ENCODE assay signal across 11 cellular contexts in the genomic region with DNA sequence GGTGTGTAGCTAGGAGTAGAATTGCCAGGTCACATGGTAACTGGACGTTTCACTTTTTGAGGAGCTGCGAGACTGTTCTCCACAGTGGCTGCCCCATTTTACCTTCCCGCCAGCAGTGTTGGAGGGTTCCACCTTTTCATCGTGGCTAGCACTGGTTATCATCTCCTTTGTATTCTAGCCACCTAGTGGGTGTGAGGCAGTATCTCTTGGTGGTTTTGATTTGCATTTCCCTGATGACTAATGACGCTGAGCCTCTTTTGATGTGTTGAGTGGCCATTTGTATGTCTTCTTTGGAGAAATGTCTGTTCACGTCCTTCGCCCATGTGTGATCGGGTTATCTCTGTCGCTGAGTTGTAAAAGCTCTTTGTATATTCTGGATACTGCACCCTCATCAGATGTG. TPM values are rescaled to one million over a fixed set of nuclear protein-coding genes. Genes with fewer than 3 reads are reported as not detected.
DNase-seq lines count a peak whose midpoint lies in the region; ATAC-seq, FAIRE-seq and TF ChIP-seq lines count a peak whose summit lies in the region.
"Had no signal": no experiment of that assay in that cellular context is flagged by ENCODE, and none has a peak within 500 bp of the region (broad histone marks: within the 10 kb centered on the region; RNA-seq: fewer than 3 reads in every experiment).

No MANE protein-coding gene starts in this region.

- H3K9ac ChIP-seq in MM.1S (ENCODE audit: low read length): no peak overlapping the region
- no peak overlapping the region for H3K9ac ChIP-seq in GM12878 (ENCODE audit: control insufficient read depth, insufficient read depth, low read length)

- TF ChIP-seq RAD21 in GM12878 (IDR thresholded peaks at IDR 0.05; ENCODE audit: insufficient read depth, low read depth, low read length): no peak

- SMC1A ChIA-PET in GM12878 (lab: Charles Lee; ENCODE audit: uncharacterized antibody, unreplicated experiment): no interaction called here

- H3K4me1 ChIP-seq in MM.1S (ENCODE audit: low read length): peaks cover 12% of the 10 kb centered on the region; the same call in 1 of the 2 replicates
- no peaks in the 10 kb centered on the region for H3K4me1 ChIP-seq in GM12878 (ENCODE audit: control insufficient read depth, insufficient read depth, low read length)

- no peaks in the 10 kb centered on the region for H3K36me3 ChIP-seq in MM.1S (replicated peaks; ENCODE audit: insufficient read depth, low read length)
- no peaks in the 10 kb centered on the region for H3K36me3 ChIP-seq in GM12878 (ENCODE audit: control insufficient read depth in 2 of 2, insufficient read depth in 2 of 2, low read length in 1 of 2)

- no peak overlapping the region for H3K27ac ChIP-seq in MM.1S (ENCODE audit: low read length)
- H3K27ac ChIP-seq in GM12878 (ENCODE audit: control insufficient read depth, insufficient read depth): no peak overlapping the region
- H3K27ac ChIP-seq: dorsolateral prefrontal cortex, VCaP had no signal

- H3K27me3 ChIP-seq in MM.1S (replicated peaks; ENCODE audit: insufficient read depth, low read length) (no peaks in the 10 kb centered on the region), GM12878 (replicated peaks in 1 of 2; ENCODE audit: control insufficient read depth in 2 of 2, insufficient read depth in 2 of 2, low read length in 1 of 2) (no peaks in the 10 kb centered on the region)

- in situ Hi-C loops in GM12878 (cut with MboI): loop anchor here (10.0 kb wide), 2 partner anchors 50 to 60 kb away; a partner anchor contains a TSS

- POLR2A ChIA-PET in GM12878 (lab: Charles Lee): interaction anchor here (0.9 kb wide), 1 partner anchor 9 kb away, joined by 3 read pairs; no protein-coding TSS in a partner anchor

- ATAC-seq in GM12878 (peak; percentile 91), GM19455 (IDR thresholded peaks at IDR 0.05; ENCODE audit: unreplicated experiment) (no peak), HG02623 (IDR thresholded peaks at IDR 0.05; ENCODE audit: unreplicated experiment) (no peak), GM18505 (IDR thresholded peaks at IDR 0.05; ENCODE audit: unreplicated experiment) (no peak)

- FAIRE-seq in GM12878 (lab: Jason Lieb, UNC): peak; percentile 56

- no TSS peak for BruUV-seq in GM12878 (replicated peaks; lab: Mats Ljungman, UMichigan)

- H3K79me2 ChIP-seq in MM.1S (ENCODE audit: low read length) (no peaks in the 10 kb centered on the region), GM12878 (ENCODE audit: control insufficient read depth, insufficient read depth, low read length) (no peaks in the 10 kb centered on the region)

- CTCF ChIA-PET in GM12878 (lab: Yijun Ruan, JAX): interaction anchor here (0.7 kb wide), 1 partner anchor 54 kb away, joined by 3 read pairs; no protein-coding TSS in a partner anchor

- no peak overlapping the region for H2AFZ ChIP-seq in MM.1S (ENCODE audit: low read length)
- H2AFZ ChIP-seq in GM12878 (ENCODE audit: control insufficient read depth, low read depth, low read length): no peak overlapping the region

- H3K9me2 ChIP-seq in MM.1S (replicated peaks; ENCODE audit: insufficient read depth, low read length): no peaks in the 10 kb centered on the region

- H3F3A ChIP-seq in MM.1S (ENCODE audit: insufficient read depth, low read length): peaks cover 9% of the 10 kb centered on the region

- H3K9me3 ChIP-seq in MM.1S (replicated peaks; ENCODE audit: insufficient read depth, low read length) (no peaks in the 10 kb centered on the region), GM12878 (replicated peaks; ENCODE audit: control insufficient read depth, insufficient read depth, low read length) (peaks cover 2% of the 10 kb centered on the region; the same call in 1 of the 3 replicates)

- intact Hi-C loops in GM12878 (cut with micrococcal nuclease; ENCODE audit: unreplicated experiment): no loop called here

- TF ChIP-seq EP300 in GM12878 (IDR thresholded peaks at IDR 0.05; ENCODE audit: borderline replicate concordance in 1 of 2, control insufficient read depth in 1 of 2, low read depth in 2 of 2, low read length in 2 of 2): no peak

- H3K4me3 ChIP-seq in MM.1S (ENCODE audit: low read length) (no peak overlapping the region), GM12878 (no peak overlapping the region)
- H3K4me3 ChIP-seq: dorsolateral prefrontal cortex had no signal

- TF ChIP-seq CTCF in MM.1S (IDR thresholded peaks at IDR 0.05; ENCODE audit: low read length) (peak; percentile 18; the same call in 1 of the 2 replicates), GM12878 (IDR thresholded peaks at IDR 0.05 in 2 of 3, conservative IDR thresholded peaks at IDR 0.05 in 1 of 3; ENCODE audit: control insufficient read depth in 2 of 3, extremely low read depth in 1 of 3, insufficient read depth in 1 of 3, low read depth in 3 of 3, low read length in 3 of 3) (peak in 1 of 3 experiments; percentile 18; a peak in 1 of 6 replicates)

- H3K4me2 ChIP-seq in MM.1S (ENCODE audit: low read depth, low read length) (no peak overlapping the region), GM12878 (ENCODE audit: control insufficient read depth, insufficient read depth) (no peak overlapping the region)

- RAD21 ChIA-PET in GM12878 (lab: Charles Lee; ENCODE audit: unreplicated experiment): interaction anchor here (1.0 kb wide), 1 partner anchor 8 kb away, joined by 3 read pairs; no protein-coding TSS in a partner anchor

- TF ChIP-seq POLR2A in GM12878 (IDR thresholded peaks at IDR 0.05; ENCODE audit: low read depth, low read length) (no peak), GM18505 (IDR thresholded peaks at IDR 0.05; ENCODE audit: borderline replicate concordance, extremely low read depth, insufficient read depth, insufficient read length) (no peak)

- 19% methylated on average over 9 of the region's 9 CpGs for whole genome bisulfite sequencing in GM12878 (ENCODE audit: insufficient coverage, insufficient replicate concordance, low lambda C conversion rate, missing lambda C conversion rate)

- peak; percentile 29 for DNase-seq in A172 (ENCODE audit: low spot score)
- peak; percentile 57 for DNase-seq in ELF-1 (ENCODE audit: low read depth, low spot score)
- DNase-seq in MM.1S: peak; percentile 11
- DNase-seq in GM12878 (ENCODE audit: low read depth, low spot score): no peak
- DNase-seq in DMS 273 (lab: John Stamatoyannopoulos, UW; ENCODE audit: unreplicated experiment): no peak
- DNase-seq: activated naive CD4-positive, alpha-beta T cell treated with anti-CD3 and anti-CD28 coated beads, Interleukin-2, amount 10 ng/mL, durations not matched to agents 7 days and 5 days; dorsolateral prefrontal cortex had no signal

- H4K20me1 ChIP-seq in MM.1S (ENCODE audit: insufficient read depth, low read length) (no peaks in the 10 kb centered on the region), GM12878 (ENCODE audit: control insufficient read depth, insufficient read depth) (no peaks in the 10 kb centered on the region)

RNA-seq across cellular contexts. Expression of a gene that starts 10.6 kb away (rescaled TPM):
- 44.7 and 44.8 TPM in 2 replicates for total RNA-seq in A172 (2014; rRNA removed; shearing (Covaris generic))
- total RNA-seq in GM12878 (2013; cell fraction: nucleolus; rRNA removed): 10.6 and 14.9 TPM in 2 replicates
- total RNA-seq in GM12878 (2014; rRNA removed) (3.8 and 5.1 TPM in 2 replicates), GM12878 (2014; rRNA removed; fragmentation: Illumina TruSeq; extraction: Trizol) (1.4 and 1.8 TPM in 2 replicates), GM12878 (2021) (6.5 and 6.8 TPM in 2 replicates)
- polyA plus RNA-seq in GM12878 (2011; ENCODE audit: low read depth): 1.9 TPM
- polyA plus RNA-seq in GM12878 (2011; rRNA removed) (0.55 and 1.3 TPM in 2 replicates), GM12878 (2014; fragmentation: Illumina TruSeq; extraction: Trizol) (0.19 and 0.96 TPM in 2 replicates), GM12878 (2014; fragmentation: Nextera tagmentation; extraction: Ambion mirVana) (under 1 TPM; 0.13 to 0.35 TPM), GM12878 (2014; rRNA removed) (3.9 and 5.1 TPM in 2 replicates), GM12878 (2016; fragmentation: Nextera tagmentation; extraction: Ambion mirVana) (1 to 10 TPM; 1.4 to 1.6 TPM)
- 1.6 and 1.9 TPM in 2 replicates for polyA plus RNA-seq in GM12878 (2011; cell fraction: cytosol; rRNA removed)
- polyA plus RNA-seq in GM12878 (2011; cell fraction: nucleus; rRNA removed): 8.1 and 9.6 TPM in 2 replicates
- polyA plus RNA-seq in GM12878 (2012): 3.9 and 4.1 TPM in 2 replicates
- polyA minus RNA-seq in GM12878 (2011; rRNA and poly(A)+ RNA removed): 2.3 and 4.7 TPM in 2 replicates
- polyA minus RNA-seq in GM12878 (2011; cell fraction: cytosol; rRNA and poly(A)+ RNA removed): 2.3 and 2.5 TPM in 2 replicates
- 6.9 and 13.2 TPM in 2 replicates for polyA minus RNA-seq in GM12878 (2011; cell fraction: nucleus; rRNA and poly(A)+ RNA removed)

RNA-seq across cellular contexts. Expression of a gene that starts 11.1 kb away (rescaled TPM):
- total RNA-seq in A172 (2014; rRNA removed; shearing (Covaris generic)): 523 and 538 TPM in 2 replicates
- 51.0 and 52.3 TPM in 2 replicates for total RNA-seq in GM12878 (2013; cell fraction: nucleolus; rRNA removed)
- total RNA-seq in GM12878 (2014; rRNA removed) (62.7 and 72.8 TPM in 2 replicates), GM12878 (2014; rRNA removed; fragmentation: Illumina TruSeq; extraction: Trizol) (61.5 and 63.1 TPM in 2 replicates), GM12878 (2021) (104 and 109 TPM in 2 replicates)
- polyA plus RNA-seq in GM12878 (2011; ENCODE audit: low read depth): 105 TPM
- polyA plus RNA-seq in GM12878 (2011; rRNA removed) (52.8 and 82.4 TPM in 2 replicates), GM12878 (2014; fragmentation: Illumina TruSeq; extraction: Trizol) (73.4 and 78.7 TPM in 2 replicates), GM12878 (2014; fragmentation: Nextera tagmentation; extraction: Ambion mirVana) (100 to 1,000 TPM; 201 to 246 TPM), GM12878 (2014; rRNA removed) (71.3 and 79.4 TPM in 2 replicates), GM12878 (2016; fragmentation: Nextera tagmentation; extraction: Ambion mirVana) (100 to 1,000 TPM; 163 to 166 TPM)
- 80.8 and 95.5 TPM in 2 replicates for polyA plus RNA-seq in GM12878 (2011; cell fraction: cytosol; rRNA removed)
- 56.0 and 56.2 TPM in 2 replicates for polyA plus RNA-seq in GM12878 (2011; cell fraction: nucleus; rRNA removed)
- 91.6 and 145 TPM in 2 replicates for polyA plus RNA-seq in GM12878 (2012)
- 80.5 and 90.3 TPM in 2 replicates for polyA minus RNA-seq in GM12878 (2011; rRNA and poly(A)+ RNA removed)
- 25.3 and 32.3 TPM in 2 replicates for polyA minus RNA-seq in GM12878 (2011; cell fraction: cytosol; rRNA and poly(A)+ RNA removed)
- 14.9 and 28.0 TPM in 2 replicates for polyA minus RNA-seq in GM12878 (2011; cell fraction: nucleus; rRNA and poly(A)+ RNA removed)

RNA-seq across cellular contexts. Expression of a gene that starts 28.8 kb away (rescaled TPM):
- 13.8 and 14.3 TPM in 2 replicates for total RNA-seq in A172 (2014; rRNA removed; shearing (Covaris generic))
- total RNA-seq in GM12878 (2013; cell fraction: nucleolus; rRNA removed): 0.31 TPM in 1 of 2 replicates, not detected in the other
- total RNA-seq in GM12878 (2014; rRNA removed): not detected in 2 replicates
- not detected in 2 replicates for total RNA-seq in GM12878 (2014; rRNA removed; fragmentation: Illumina TruSeq; extraction: Trizol)
- total RNA-seq in GM12878 (2021): 0.21 and 0.53 TPM in 2 replicates
- polyA plus RNA-seq in GM12878 (2011; ENCODE audit: low read depth): 0.31 TPM
- 0.14 and 0.20 TPM in 2 replicates for polyA plus RNA-seq in GM12878 (2011; rRNA removed)
- 0.09 and 0.38 TPM in 2 replicates for polyA plus RNA-seq in GM12878 (2011; cell fraction: cytosol; rRNA removed)
- 3.5 and 3.7 TPM in 2 replicates for polyA plus RNA-seq in GM12878 (2011; cell fraction: nucleus; rRNA removed)
- polyA plus RNA-seq in GM12878 (2012): 0.19 and 0.79 TPM in 2 replicates
- polyA plus RNA-seq in GM12878 (2014; fragmentation: Illumina TruSeq; extraction: Trizol): 0.18 TPM in 1 of 2 replicates, not detected in the other
- polyA plus RNA-seq in GM12878 (2014; fragmentation: Nextera tagmentation; extraction: Ambion mirVana): not detected
- 0.62 and 0.68 TPM in 2 replicates for polyA plus RNA-seq in GM12878 (2014; rRNA removed)
- polyA plus RNA-seq in GM12878 (2016; fragmentation: Nextera tagmentation; extraction: Ambion mirVana): under 1 TPM; 0.06 to 0.43 TPM
- polyA minus RNA-seq in GM12878 (2011; rRNA and poly(A)+ RNA removed): 0.82 TPM in 1 of 2 replicates, not detected in the other
- polyA minus RNA-seq in GM12878 (2011; cell fraction: cytosol; rRNA and poly(A)+ RNA removed): 0.94 TPM in 1 of 2 replicates, not detected in the other
- polyA minus RNA-seq in GM12878 (2011; cell fraction: nucleus; rRNA and poly(A)+ RNA removed): 0.36 and 0.48 TPM in 2 replicates

RNA-seq across cellular contexts. Expression of a gene that starts 45.6 kb away (rescaled TPM):
- total RNA-seq in A172 (2014; rRNA removed; shearing (Covaris generic)): 0.59 and 2.2 TPM in 2 replicates
- total RNA-seq in GM12878 (2013; cell fraction: nucleolus; rRNA removed): not detected in 2 replicates
- total RNA-seq in GM12878 (2014; rRNA removed) (not detected in 2 replicates), GM12878 (2014; rRNA removed; fragmentation: Illumina TruSeq; extraction: Trizol) (not detected in 2 replicates), GM12878 (2021) (not detected in 2 replicates)
- polyA plus RNA-seq in GM12878 (2011; ENCODE audit: low read depth): 0.13 TPM
- polyA plus RNA-seq in GM12878 (2011; rRNA removed) (not detected in 2 replicates), GM12878 (2014; fragmentation: Illumina TruSeq; extraction: Trizol) (not detected in 2 replicates), GM12878 (2014; fragmentation: Nextera tagmentation; extraction: Ambion mirVana) (under 1 TPM in 1 of 2 experiments, not detected in 1; 0.05 TPM), GM12878 (2014; rRNA removed) (not detected in 2 replicates), GM12878 (2016; fragmentation: Nextera tagmentation; extraction: Ambion mirVana) (under 1 TPM in 1 of 2 experiments, not detected in 1; 0.19 TPM)
- polyA plus RNA-seq in GM12878 (2011; cell fraction: cytosol; rRNA removed): not detected in 2 replicates
- polyA plus RNA-seq in GM12878 (2011; cell fraction: nucleus; rRNA removed): 0.07 and 0.21 TPM in 2 replicates
- polyA plus RNA-seq in GM12878 (2012): 0.14 and 0.22 TPM in 2 replicates
- not detected in 2 replicates for polyA minus RNA-seq in GM12878 (2011; rRNA and poly(A)+ RNA removed)
- polyA minus RNA-seq in GM12878 (2011; cell fraction: cytosol; rRNA and poly(A)+ RNA removed): not detected in 2 replicates
- polyA minus RNA-seq in GM12878 (2011; cell fraction: nucleus; rRNA and poly(A)+ RNA removed): not detected in 2 replicates

RNA-seq across cellular contexts. Expression of a gene that starts 47.5 kb away (rescaled TPM):
- 17.1 and 25.6 TPM in 2 replicates for total RNA-seq in A172 (2014; rRNA removed; shearing (Covaris generic))
- 1.2 and 1.4 TPM in 2 replicates for total RNA-seq in GM12878 (2013; cell fraction: nucleolus; rRNA removed)
- total RNA-seq in GM12878 (2014; rRNA removed) (not detected in 2 replicates), GM12878 (2014; rRNA removed; fragmentation: Illumina TruSeq; extraction: Trizol) (not detected in 2 replicates), GM12878 (2021) (0.29 and 0.72 TPM in 2 replicates)
- polyA plus RNA-seq in GM12878 (2011; ENCODE audit: low read depth): 0.75 TPM
- polyA plus RNA-seq in GM12878 (2011; rRNA removed) (0.23 and 0.30 TPM in 2 replicates), GM12878 (2014; fragmentation: Illumina TruSeq; extraction: Trizol) (0.01 TPM in 1 of 2 replicates, not detected in the other), GM12878 (2014; fragmentation: Nextera tagmentation; extraction: Ambion mirVana) (not detected), GM12878 (2014; rRNA removed) (0.06 TPM in 1 of 2 replicates, not detected in the other), GM12878 (2016; fragmentation: Nextera tagmentation; extraction: Ambion mirVana) (under 1 TPM in 1 of 2 experiments, not detected in 1; 0.10 TPM)
- 0.32 and 0.57 TPM in 2 replicates for polyA plus RNA-seq in GM12878 (2011; cell fraction: cytosol; rRNA removed)
- polyA plus RNA-seq in GM12878 (2011; cell fraction: nucleus; rRNA removed): 1.4 and 2.3 TPM in 2 replicates
- 2.0 TPM in 2 replicates for polyA plus RNA-seq in GM12878 (2012)
- 0.22 and 0.67 TPM in 2 replicates for polyA minus RNA-seq in GM12878 (2011; rRNA and poly(A)+ RNA removed)
- polyA minus RNA-seq in GM12878 (2011; cell fraction: cytosol; rRNA and poly(A)+ RNA removed): 1.2 and 1.4 TPM in 2 replicates
- polyA minus RNA-seq in GM12878 (2011; cell fraction: nucleus; rRNA and poly(A)+ RNA removed): 0.12 and 0.48 TPM in 2 replicates

Comparison
In these comparisons a context has a peak if more than half of its experiments do, and no peak if none do; other contexts are left out.
1. DNase-seq: peak in A172 (single experiment), ELF-1 (single experiment) and MM.1S (single experiment); none in GM12878 (single experiment) and DMS 273 (single experiment).